In genomic region chr20:22743426-22743825, GRCh38 we compare ENCODE assay signal across 26 cellular contexts.
A peak's percentile ranks its signal among the peaks of the same experiment; 100 is the strongest.
DNase-seq lines count a peak whose midpoint lies in the region; ATAC-seq, FAIRE-seq and TF ChIP-seq lines count a peak whose summit lies in the region.
"Had no signal": no experiment of that assay in that cellular context is flagged by ENCODE, and none has a peak within 500 bp of the region (broad histone marks: within the 10 kb centered on the region; RNA-seq: fewer than 3 reads in every experiment).

No MANE protein-coding gene starts in this region.

- H3K4me2 ChIP-seq in H1 (ENCODE audit: insufficient read depth in 1 of 2, low read depth in 2 of 2, low read length in 2 of 2) = no peak overlapping the region
- H3K4me2 ChIP-seq: GM23338, PC-9 had no signal

- TF ChIP-seq RAD21 in H1 (IDR thresholded peaks at IDR 0.05 in 1 of 2, conservative IDR thresholded peaks at IDR 0.05 in 1 of 2; ENCODE audit: low read depth in 2 of 2, low read length in 2 of 2) = no peak

- H3K27me3 ChIP-seq in breast epithelium (no peaks in the 10 kb centered on the region), H1 (replicated peaks in 1 of 4; ENCODE audit: control insufficient read depth in 3 of 4, extremely low read depth in 1 of 4, insufficient read depth in 3 of 4, low read length in 3 of 4) (no peaks in the 10 kb centered on the region), esophagus muscularis mucosa (peaks cover 0 to 4% (median 0%) of the 10 kb centered on the region in 4 donors), spleen (replicated peaks in 1 of 7) (no peaks in the 10 kb centered on the region)

- no peak overlapping the region for H2AK5ac ChIP-seq in H1 (ENCODE audit: low read depth, low read length)

- H3K36me3 ChIP-seq in breast epithelium (no peaks in the 10 kb centered on the region), H1 (ENCODE audit: control insufficient read depth in 2 of 4, insufficient read depth in 4 of 4, low read length in 3 of 4) (no peaks in the 10 kb centered on the region), esophagus muscularis mucosa (no peaks in the 10 kb centered on the region), spleen (no peaks in the 10 kb centered on the region)
- H3K36me3 ChIP-seq: HAP-1 had no signal

- no peak for FAIRE-seq in H1 (lab: Jason Lieb, UNC)
- FAIRE-seq: GM12878 had no signal

- peaks cover 5% of the 10 kb centered on the region for H3K4me1 Mint-ChIP-seq in MCF 10A (ENCODE audit: insufficient read depth, unreplicated experiment)
- H3K4me1 Mint-ChIP-seq: CD4-positive, CD25-positive, alpha-beta regulatory T cell; GM23338 had no signal

- no peak overlapping the region for H3K14ac ChIP-seq in H1 (ENCODE audit: insufficient read length)

- H3K36me3 Mint-ChIP-seq in MCF 10A (ENCODE audit: insufficient read depth, unreplicated experiment) = no peaks in the 10 kb centered on the region
- H3K36me3 Mint-ChIP-seq: CD4-positive, CD25-positive, alpha-beta regulatory T cell had no signal

- POLR2A ChIA-PET in MCF 10A (lab: Yijun Ruan, JAX) = interaction anchor here (0.8 to 3.8 kb wide), 6 partner anchors 20 to 296 kb away, joined by 3 to 24 read pairs (median 4); no protein-coding TSS in a partner anchor
- POLR2A ChIA-PET in H1 (lab: Charles Lee; ENCODE audit: partially characterized antibody) = no interaction called here

- no peak overlapping the region for H3K27ac ChIP-seq in breast epithelium
- H3K27ac ChIP-seq in H1 (ENCODE audit: low read depth, low read length) = no peak overlapping the region
- H3K27ac ChIP-seq in esophagus muscularis mucosa (replicated peaks in 1 of 4) = no peak overlapping the region
- H3K27ac ChIP-seq in spleen = no peak overlapping the region
- H3K27ac ChIP-seq: 22Rv1, PC-9, SK-N-MC had no signal

- no peak overlapping the region for H3K27ac Mint-ChIP-seq in MCF 10A (ENCODE audit: low read depth, unreplicated experiment)
- H3K27ac Mint-ChIP-seq: CD4-positive, CD25-positive, alpha-beta regulatory T cell; GM23338; HFFc6 had no signal

- H2BK20ac ChIP-seq in H1 (ENCODE audit: low read length) = no peak overlapping the region

- CTCF ChIA-PET in MCF 10A (lab: Yijun Ruan, JAX) = interaction anchor here (0.7 kb wide), 2 partner anchors 93 to 354 kb away, joined by 4 to 5 read pairs; no protein-coding TSS in a partner anchor
- CTCF ChIA-PET in H1 (lab: Charles Lee; ENCODE audit: partially characterized antibody) = no interaction called here

- ATAC-seq in left colon = no peak
- ATAC-seq: GM12878, GM23338 had no signal

- H3K79me1 ChIP-seq in H1 (ENCODE audit: low read depth, low read length) = no peaks in the 10 kb centered on the region

- no peak overlapping the region for H4K5ac ChIP-seq in H1 (ENCODE audit: insufficient read length, low read depth, low read length)

- no peaks in the 10 kb centered on the region for H3K79me2 ChIP-seq in H1 (ENCODE audit: control insufficient read depth in 1 of 2, insufficient read depth in 2 of 2, low read length in 2 of 2)

- TF ChIP-seq EP300 in H1 (IDR thresholded peaks at IDR 0.05; ENCODE audit: borderline replicate concordance in 1 of 2, low read depth in 2 of 2, low read length in 2 of 2) (no peak), esophagus muscularis mucosa (IDR thresholded peaks at IDR 0.05) (no peak)

- no peak overlapping the region for H2AFZ ChIP-seq in H1 (ENCODE audit: low read length)
- H2AFZ ChIP-seq: GM23338, PC-9 had no signal

- H4K8ac ChIP-seq in H1 (ENCODE audit: extremely low read depth, insufficient read depth, low read length) = no peak overlapping the region

- peaks cover 2% of the 10 kb centered on the region; the same call in 1 of the 2 replicates for H3K23me2 ChIP-seq in H1 (ENCODE audit: low read depth, low read length)

- H3K9me3 ChIP-seq in breast epithelium = no peaks in the 10 kb centered on the region
- peaks cover 0 to 2% of the 10 kb centered on the region in 2 experiments; a peak in 1 of 4 replicates for H3K9me3 ChIP-seq in H1 (ENCODE audit: insufficient read depth in 2 of 2, low read depth in 1 of 2, low read length in 1 of 2)
- peaks cover 0 to 5% (median 0%) of the 10 kb centered on the region in 4 donors for H3K9me3 ChIP-seq in esophagus muscularis mucosa
- H3K9me3 ChIP-seq in spleen = peaks cover 0 to 17% (median 10%) of the 10 kb centered on the region in 8 donors
- H3K9me3 ChIP-seq: HAP-1 had no signal

- DNase-seq in MCF 10A (ENCODE audit: unreplicated experiment) = peak; percentile 33
- no peak for DNase-seq in breast epithelium (ENCODE audit: low spot score in 2 of 2)
- no peak for DNase-seq in H1 (ENCODE audit: low read depth in 1 of 2, low spot score in 2 of 2)
- peak; percentile 68 for DNase-seq in esophagus muscularis mucosa (ENCODE audit: extremely low spot score)
- DNase-seq in left colon = no peak
- no peak for DNase-seq in spleen
- DNase-seq in mesenteric fat pad (ENCODE audit: low spot score) = no peak
- DNase-seq in SIG-M5 (lab: John Stamatoyannopoulos, UW) = no peak
- DNase-seq: CD4-positive, CD25-positive, alpha-beta regulatory T cell; COR-L47; DMS79; EL; GDM1; HFFc6; IMR-90; KG1; MM.1S; NCI-H2029 treated with DMSO at 0.1 percent for 48 hours; NCI-H526 treated with DMSO at 0.1 percent for 48 hours; PC-9; SHP77 treated with DMSO at 0.1 percent for 48 hours had no signal

- no peak overlapping the region for H2BK15ac ChIP-seq in H1 (ENCODE audit: low read length)

- H2BK120ac ChIP-seq in H1 (replicated peaks; ENCODE audit: low read depth, low read length) = no peak overlapping the region

- H2BK5ac ChIP-seq in H1 (ENCODE audit: low read depth, low read length) = no peak overlapping the region

- no peak overlapping the region for H3K9ac ChIP-seq in H1 (replicated peaks in 1 of 4; ENCODE audit: extremely low read depth in 1 of 4, low read depth in 3 of 4, low read length in 3 of 4)

- no peak overlapping the region for H4K91ac ChIP-seq in H1 (replicated peaks; ENCODE audit: insufficient read length, low read length)

- H2BK12ac ChIP-seq in H1 (ENCODE audit: low read depth, low read length) = no peak overlapping the region

- no TSS peak for BruUV-seq in MCF 10A (replicated peaks; lab: Mats Ljungman, UMichigan)

- WGBS in H1 (ENCODE audit: extremely low coverage in 1 of 2, insufficient coverage in 1 of 2, insufficient read length in 1 of 2, insufficient replicate concordance in 2 of 2, low coverage in 1 of 2, low lambda C conversion rate in 2 of 2, missing lambda C conversion rate in 1 of 2), 2 experiments = 88% methylated on average over 1 of the region's 1 CpG; no CpG with 5 or more reads in 1 of the 2 experiments
- WGBS in esophagus muscularis mucosa = 94% methylated on average over 1 of the region's 1 CpG
- WGBS in spleen, 5 donors = 71 to 87% (median 83%) methylated on average over 1 of the region's 1 CpG

- no peak overlapping the region for H3K18ac ChIP-seq in H1 (ENCODE audit: extremely low read depth, low read length)

- no peaks in the 10 kb centered on the region for H3K27me3 Mint-ChIP-seq in MCF 10A (ENCODE audit: insufficient read depth, unreplicated experiment)
- H3K27me3 Mint-ChIP-seq: CD4-positive, CD25-positive, alpha-beta regulatory T cell had no signal

- TF ChIP-seq CTCF in MCF 10A (IDR thresholded peaks at IDR 0.05; ENCODE audit: unreplicated experiment) = no peak
- TF ChIP-seq CTCF in breast epithelium (IDR thresholded peaks at IDR 0.05) = no peak
- no peak for TF ChIP-seq CTCF in H1 (IDR thresholded peaks at IDR 0.05; ENCODE audit: control extremely low read depth in 1 of 3, insufficient read depth in 1 of 3, low read depth in 1 of 3, low read length in 3 of 3)
- TF ChIP-seq CTCF in esophagus muscularis mucosa (IDR thresholded peaks at IDR 0.05) = no peak
- TF ChIP-seq CTCF in spleen (IDR thresholded peaks at IDR 0.05 in 8 of 11, conservative IDR thresholded peaks at IDR 0.05 in 3 of 11) = no peak

- no peak for TF ChIP-seq POLR2A in breast epithelium (IDR thresholded peaks at IDR 0.05)
- no peak for TF ChIP-seq POLR2A in H1 (IDR thresholded peaks at IDR 0.05; ENCODE audit: control extremely low read depth in 1 of 2, low read depth in 2 of 2, low read length in 2 of 2)
- no peak for TF ChIP-seq POLR2A in esophagus muscularis mucosa (IDR thresholded peaks at IDR 0.05; ENCODE audit: low read depth)
- no peak for TF ChIP-seq POLR2A in spleen (IDR thresholded peaks at IDR 0.05)

- no peaks in the 10 kb centered on the region for H4K20me1 ChIP-seq in H1 (replicated peaks in 1 of 2; ENCODE audit: control insufficient read depth in 1 of 2, insufficient read depth in 2 of 2, low read length in 2 of 2)

- H3K4me1 ChIP-seq in breast epithelium (no peaks in the 10 kb centered on the region), H1 (replicated peaks in 1 of 4; ENCODE audit: control insufficient read depth in 3 of 4, insufficient read depth in 4 of 4, low read length in 3 of 4) (no peaks in the 10 kb centered on the region), esophagus muscularis mucosa (peaks cover 0 to 9% (median 8%) of the 10 kb centered on the region in 4 donors), spleen (no peaks in the 10 kb centered on the region)
- H3K4me1 ChIP-seq: HAP-1 had no signal

- no peak overlapping the region for H3K4ac ChIP-seq in H1 (replicated peaks; ENCODE audit: insufficient read length, low read depth, low read length)

- peak overlapping the region; percentile 87 for H3K56ac ChIP-seq in H1 (replicated peaks; ENCODE audit: insufficient read length, low read depth, low read length)

- intact Hi-C loops in MCF 10A (cut with micrococcal nuclease) = no loop called here
- intact Hi-C loops in breast epithelium (cut with DNase I; ENCODE audit: low total_unique reads) = no loop called here
- intact Hi-C loops in esophagus muscularis mucosa (cut with DNase I) = no loop called here
- intact Hi-C loops in left colon (cut with DNase I, micrococcal nuclease) = no loop called here
- intact Hi-C loops in spleen (cut with DNase I; ENCODE audit: low total_unique reads) = no loop called here

- H3K9me3 Mint-ChIP-seq in MCF 10A (ENCODE audit: unreplicated experiment) = no peaks in the 10 kb centered on the region
- H3K9me3 Mint-ChIP-seq: CD4-positive, CD25-positive, alpha-beta regulatory T cell had no signal

- no peak overlapping the region for H3K23ac ChIP-seq in H1 (ENCODE audit: insufficient read length)

- H3K4me3 Mint-ChIP-seq in MCF 10A (ENCODE audit: unreplicated experiment) = no peak overlapping the region
- H3K4me3 Mint-ChIP-seq: CD4-positive, CD25-positive, alpha-beta regulatory T cell; GM23338; HFFc6 had no signal

- H3K4me3 ChIP-seq in breast epithelium (no peak overlapping the region), H1 (ENCODE audit: extremely low read depth in 1 of 4, insufficient read depth in 2 of 4, low read depth in 3 of 4, low read length in 4 of 4) (no peak overlapping the region), esophagus muscularis mucosa (no peak overlapping the region), spleen (no peak overlapping the region)
- H3K4me3 ChIP-seq: GM12878, GM23338, HAP-1, PC-9, SK-N-MC had no signal

TF ChIP-seq in H1, 55 proteins besides CTCF, POLR2A, EP300 and RAD21 (continues in another document):
- TF ChIP-seq ZNF274 (IDR thresholded peaks at IDR 0.05; ENCODE audit: borderline replicate concordance, extremely low read depth, low read length) (no peak), CREB1 (IDR thresholded peaks at IDR 0.05) (no peak), SP1 (IDR thresholded peaks at IDR 0.05; ENCODE audit: low read depth, low read length) (no peak), SP4 (IDR thresholded peaks at IDR 0.05; ENCODE audit: low read length) (no peak), TBP (IDR thresholded peaks at IDR 0.05; ENCODE audit: low read depth, low read length) (no peak), TEAD4 (IDR thresholded peaks at IDR 0.05; ENCODE audit: low read depth, low read length) (no peak)

Comparison
In these comparisons a context has a peak if more than half of its experiments do, and no peak if none do; other contexts are left out.
1. DNase-seq: peak in MCF 10A (single experiment) and esophagus muscularis mucosa (single experiment); none in breast epithelium (0 of 2), H1 (0 of 2), left colon (0 of 2), spleen (single experiment), mesenteric fat pad (single experiment) and SIG-M5 (single experiment).